Comparison of ENCODE assay signal across 25 cellular contexts in genomic region chr5:152501294-152501693, GRCh38.
"Had no signal": no experiment of that assay in that cellular context is flagged by ENCODE, and none has a peak within 500 bp of the region (broad histone marks: within the 10 kb centered on the region; RNA-seq: fewer than 3 reads in every experiment).

No MANE protein-coding gene starts in this region.

- H3K4me2 ChIP-seq: neural progenitor cell had no signal

- H2AFZ ChIP-seq: neural progenitor cell had no signal

- H3K4me1 ChIP-seq: breast epithelium, colonic mucosa, esophagus muscularis mucosa, gastrocnemius medialis, neural progenitor cell, transverse colon, uterus had no signal

- H3K27ac Mint-ChIP-seq: activated naive CD8-positive, alpha-beta T cell treated with anti-CD3 and anti-CD28 coated beads, Interleukin-2, amount 10 ng/mL, durations not matched to agents 7 days and 5 days; activated T-helper 2 cell treated with anti-CD3 and anti-CD28 coated beads, Interferon-gamma antibody, Interleukin-2, Interleukin-4, amounts not matched to agents 10 μg/mL and 5 μg/mL and 100 μg/mL, durations not matched to agents 14 hours and 24 hours and 36 hours; effector memory CD8-positive, alpha-beta T cell; mesothelial cell of epicardium; naive thymus-derived CD8-positive, alpha-beta T cell; neural progenitor cell; stimulated activated memory B cell treated with anti-CD40 and anti-IgM and Interleukin-4, amounts not matched to agents 10 μg/mL and 1 μg/mL and 100 μg/mL, for 72 hours; WTC11 had no signal

- H3K4me1 Mint-ChIP-seq: activated naive CD8-positive, alpha-beta T cell treated with anti-CD3 and anti-CD28 coated beads, Interleukin-2, amount 10 ng/mL, durations not matched to agents 7 days and 5 days; mesothelial cell of epicardium; neural progenitor cell had no signal

- DNase-seq: activated CD4-positive, alpha-beta T cell treated with anti-CD3 and anti-CD28 coated beads, Interleukin-2, amount 50 U/mL, for 4 hours; activated CD8-positive, alpha-beta memory T cell treated with anti-CD3 and anti-CD28 coated beads for 24 hours; activated CD8-positive, alpha-beta memory T cell treated with anti-CD3 and anti-CD28 coated beads, Interleukin-2, amount 50 U/mL, for 48 hours; activated naive CD4-positive, alpha-beta T cell treated with Interleukin-2 at 50 U/mL for 16 hours; activated naive CD8-positive, alpha-beta T cell treated with anti-CD3 and anti-CD28 coated beads, Interleukin-2, amount 10 ng/mL, durations not matched to agents 7 days and 5 days; activated T-cell treated with anti-CD3 and anti-CD28 coated beads, Interleukin-2, amount 50 U/mL, for 4 hours; amniotic stem cell; colonic mucosa; dorsolateral prefrontal cortex; effector memory CD8-positive, alpha-beta T cell; gastrocnemius medialis; hypothalamus; left ventricle myocardium inferior; naive thymus-derived CD8-positive, alpha-beta T cell; small intestine; uterus had no signal

- H3K9me3 Mint-ChIP-seq: activated naive CD8-positive, alpha-beta T cell treated with anti-CD3 and anti-CD28 coated beads, Interleukin-2, amount 10 ng/mL, durations not matched to agents 7 days and 5 days; activated T-cell treated with anti-CD3 and anti-CD28 coated beads, Interleukin-2, amount 50 U/mL, for 4 hours; activated T-helper 2 cell treated with anti-CD3 and anti-CD28 coated beads, Interferon-gamma antibody, Interleukin-2, Interleukin-4, amounts not matched to agents 10 μg/mL and 5 μg/mL and 100 μg/mL, durations not matched to agents 14 hours and 24 hours and 36 hours; effector memory CD8-positive, alpha-beta T cell; naive thymus-derived CD8-positive, alpha-beta T cell; neural progenitor cell had no signal

- H3K4me3 Mint-ChIP-seq: activated naive CD8-positive, alpha-beta T cell treated with anti-CD3 and anti-CD28 coated beads, Interleukin-2, amount 10 ng/mL, durations not matched to agents 7 days and 5 days; activated T-cell treated with anti-CD3 and anti-CD28 coated beads, Interleukin-2, amount 50 U/mL, for 4 hours; effector memory CD8-positive, alpha-beta T cell; mesothelial cell of epicardium; naive thymus-derived CD8-positive, alpha-beta T cell; neural progenitor cell; stimulated activated memory B cell treated with anti-CD40 and anti-IgM and Interleukin-4, amounts not matched to agents 10 μg/mL and 1 μg/mL and 100 μg/mL, for 72 hours; WTC11 had no signal

- H3K36me3 ChIP-seq: breast epithelium, colonic mucosa, esophagus muscularis mucosa, gastrocnemius medialis, left ventricle myocardium inferior, neural progenitor cell, transverse colon, uterus had no signal

- H3K36me3 Mint-ChIP-seq: activated naive CD8-positive, alpha-beta T cell treated with anti-CD3 and anti-CD28 coated beads, Interleukin-2, amount 10 ng/mL, durations not matched to agents 7 days and 5 days; mesothelial cell of epicardium; naive thymus-derived CD8-positive, alpha-beta T cell; neural progenitor cell; stimulated activated memory B cell treated with anti-CD40 and anti-IgM and Interleukin-4, amounts not matched to agents 10 μg/mL and 1 μg/mL and 100 μg/mL, for 72 hours had no signal

- H3K27ac ChIP-seq: breast epithelium, colonic mucosa, dorsolateral prefrontal cortex, esophagus muscularis mucosa, gastrocnemius medialis, left ventricle myocardium inferior, neural progenitor cell, transverse colon, uterus had no signal

- H3K9me3 ChIP-seq: breast epithelium, colonic mucosa, esophagus muscularis mucosa, gastrocnemius medialis, left ventricle myocardium inferior, transverse colon, uterus had no signal

- H3K4me3 ChIP-seq: breast epithelium, colonic mucosa, dorsolateral prefrontal cortex, esophagus muscularis mucosa, gastrocnemius medialis, left ventricle myocardium inferior, neural progenitor cell, transverse colon, uterus had no signal

- ATAC-seq: activated T-cell treated with anti-CD3 and anti-CD28 coated beads, Interleukin-2, amount 50 U/mL, for 4 hours; effector memory CD8-positive, alpha-beta T cell; gastrocnemius medialis; naive thymus-derived CD8-positive, alpha-beta T cell; sciatic nerve; stimulated activated memory B cell treated with anti-CD40 and anti-IgM and Interleukin-4, amounts not matched to agents 10 μg/mL and 1 μg/mL and 100 μg/mL, for 72 hours; WTC11 had no signal

- H3K27me3 ChIP-seq: breast epithelium, colonic mucosa, dorsolateral prefrontal cortex, esophagus muscularis mucosa, gastrocnemius medialis, neural progenitor cell, transverse colon, uterus had no signal

- H3K9ac ChIP-seq: neural progenitor cell had no signal
